In the genomic region with DNA sequence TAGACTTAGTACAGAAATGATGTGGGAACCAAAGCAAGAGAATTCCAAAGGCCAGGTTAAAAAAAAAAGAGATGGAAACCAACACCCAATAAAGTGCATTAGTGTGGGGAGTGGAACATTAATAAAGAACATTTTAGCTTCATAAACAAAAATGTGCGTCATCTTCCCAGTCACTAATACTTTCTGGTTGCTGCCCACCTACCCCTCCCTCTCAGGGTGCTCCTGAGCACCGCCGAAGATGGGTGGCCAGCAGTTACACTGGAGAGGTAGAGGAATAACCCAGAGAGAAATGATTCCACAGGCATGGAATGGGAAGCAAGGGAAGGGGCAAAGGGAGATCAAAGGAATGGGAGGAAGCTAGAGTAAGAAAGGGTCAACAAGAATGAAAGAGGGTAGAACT, we compare ENCODE assay signal across 2 cellular contexts.
TF ChIP-seq lines count a peak whose summit lies in the region.

No MANE protein-coding gene starts in this region.

TF ChIP-seq in A549, 52 proteins besides CTCF, POLR2A, EP300 and RAD21 (continued from another document):
- no peak for TF ChIP-seq RCOR1 (IDR thresholded peaks at IDR 0.05; ENCODE audit: low read depth, low read length)
- TF ChIP-seq FOSL2 (IDR thresholded peaks at IDR 0.05) = no peak
- no peak for TF ChIP-seq FOSL2 (CRISPR knock-in tag; IDR thresholded peaks at IDR 0.05)
- no peak for TF ChIP-seq NFE2L2 (conservative IDR thresholded peaks at IDR 0.05; ENCODE audit: low read length)
- no peak for TF ChIP-seq RNF2 (IDR thresholded peaks at IDR 0.05; ENCODE audit: borderline replicate concordance, low read depth)
- TF ChIP-seq MAZ (IDR thresholded peaks at IDR 0.05; ENCODE audit: borderline replicate concordance, low read depth, low read length) = no peak
- no peak for TF ChIP-seq TFCP2L1 (CRISPR knock-in tag; IDR thresholded peaks at IDR 0.05)
- no peak for TF ChIP-seq ZNF302 (CRISPR knock-in tag; IDR thresholded peaks at IDR 0.05)
- TF ChIP-seq CHD4 (IDR thresholded peaks at IDR 0.05; ENCODE audit: borderline replicate concordance) = no peak
- no peak for TF ChIP-seq ZC3H11A (IDR thresholded peaks at IDR 0.05)
- no peak for TF ChIP-seq CBX8 (IDR thresholded peaks at IDR 0.05)
- TF ChIP-seq, protein P1, sequence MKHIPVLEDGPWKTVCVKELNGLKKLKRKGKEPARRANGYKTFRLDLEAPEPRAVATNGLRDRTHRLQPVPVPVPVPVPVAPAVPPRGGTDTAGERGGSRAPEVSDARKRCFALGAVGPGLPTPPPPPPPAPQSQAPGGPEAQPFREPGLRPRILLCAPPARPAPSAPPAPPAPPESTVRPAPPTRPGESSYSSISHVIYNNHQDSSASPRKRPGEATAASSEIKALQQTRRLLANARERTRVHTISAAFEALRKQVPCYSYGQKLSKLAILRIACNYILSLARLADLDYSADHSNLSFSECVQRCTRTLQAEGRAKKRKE (CRISPR knock-in tag; IDR thresholded peaks at IDR 0.05; ENCODE audit: low read depth) = no peak

TF ChIP-seq in neural cell, 6 proteins besides CTCF, POLR2A, EP300 and RAD21:
- TF ChIP-seq, protein P2, sequence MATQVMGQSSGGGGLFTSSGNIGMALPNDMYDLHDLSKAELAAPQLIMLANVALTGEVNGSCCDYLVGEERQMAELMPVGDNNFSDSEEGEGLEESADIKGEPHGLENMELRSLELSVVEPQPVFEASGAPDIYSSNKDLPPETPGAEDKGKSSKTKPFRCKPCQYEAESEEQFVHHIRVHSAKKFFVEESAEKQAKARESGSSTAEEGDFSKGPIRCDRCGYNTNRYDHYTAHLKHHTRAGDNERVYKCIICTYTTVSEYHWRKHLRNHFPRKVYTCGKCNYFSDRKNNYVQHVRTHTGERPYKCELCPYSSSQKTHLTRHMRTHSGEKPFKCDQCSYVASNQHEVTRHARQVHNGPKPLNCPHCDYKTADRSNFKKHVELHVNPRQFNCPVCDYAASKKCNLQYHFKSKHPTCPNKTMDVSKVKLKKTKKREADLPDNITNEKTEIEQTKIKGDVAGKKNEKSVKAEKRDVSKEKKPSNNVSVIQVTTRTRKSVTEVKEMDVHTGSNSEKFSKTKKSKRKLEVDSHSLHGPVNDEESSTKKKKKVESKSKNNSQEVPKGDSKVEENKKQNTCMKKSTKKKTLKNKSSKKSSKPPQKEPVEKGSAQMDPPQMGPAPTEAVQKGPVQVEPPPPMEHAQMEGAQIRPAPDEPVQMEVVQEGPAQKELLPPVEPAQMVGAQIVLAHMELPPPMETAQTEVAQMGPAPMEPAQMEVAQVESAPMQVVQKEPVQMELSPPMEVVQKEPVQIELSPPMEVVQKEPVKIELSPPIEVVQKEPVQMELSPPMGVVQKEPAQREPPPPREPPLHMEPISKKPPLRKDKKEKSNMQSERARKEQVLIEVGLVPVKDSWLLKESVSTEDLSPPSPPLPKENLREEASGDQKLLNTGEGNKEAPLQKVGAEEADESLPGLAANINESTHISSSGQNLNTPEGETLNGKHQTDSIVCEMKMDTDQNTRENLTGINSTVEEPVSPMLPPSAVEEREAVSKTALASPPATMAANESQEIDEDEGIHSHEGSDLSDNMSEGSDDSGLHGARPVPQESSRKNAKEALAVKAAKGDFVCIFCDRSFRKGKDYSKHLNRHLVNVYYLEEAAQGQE (IDR thresholded peaks at IDR 0.05; ENCODE audit: borderline replicate concordance) = no peak
- TF ChIP-seq TAF1 (IDR thresholded peaks at IDR 0.05; ENCODE audit: low read depth) (no peak), POLR2AphosphoS5 (IDR thresholded peaks at IDR 0.05) (no peak), MXI1 (conservative IDR thresholded peaks at IDR 0.05; ENCODE audit: poor library complexity, severe bottlenecking) (no peak), SMC3 (conservative IDR thresholded peaks at IDR 0.05; ENCODE audit: poor library complexity) (no peak), EZH2 (IDR thresholded peaks at IDR 0.05; ENCODE audit: borderline replicate concordance, insufficient read depth, low read length, poor library complexity, severe bottlenecking) (no peak)
